In genomic region chr1:210332719-210333398, GRCh38 we compare ENCODE assay signal across 8 cellular contexts. TPM values are rescaled to one million over a fixed set of nuclear protein-coding genes. Genes with fewer than 3 reads are reported as not detected.
DNase-seq lines count a peak whose midpoint lies in the region; ATAC-seq, FAIRE-seq and TF ChIP-seq lines count a peak whose summit lies in the region.

No MANE protein-coding gene starts in this region.

- H3K27ac ChIP-seq in keratinocyte (ENCODE audit: control insufficient read depth, insufficient read depth, low read length) (no peak overlapping the region), left lung (no peak overlapping the region), trophoblast cell (ENCODE audit: low read depth, low read length) (no peak overlapping the region)

- H3K14ac ChIP-seq in trophoblast cell (ENCODE audit: low read length) = no peak overlapping the region

- H3K4me3 ChIP-seq in keratinocyte (ENCODE audit: control insufficient read depth in 2 of 3, extremely low read depth in 1 of 3, insufficient read depth in 2 of 3, low read depth in 1 of 3, low read length in 3 of 3) (no peak overlapping the region), left lung (no peak overlapping the region), trophoblast cell (ENCODE audit: low read depth, low read length) (no peak overlapping the region)

- H2BK12ac ChIP-seq in trophoblast cell (ENCODE audit: low read length) = no peak overlapping the region

- H3K4ac ChIP-seq in trophoblast cell (ENCODE audit: low read depth, low read length) = no peak overlapping the region

- no peak overlapping the region for H4K12ac ChIP-seq in trophoblast cell (ENCODE audit: low read depth, low read length)

- no CpG with 5 or more reads among the region's 4 CpGs for WGBS in trophoblast cell (ENCODE audit: extremely low coverage, insufficient coverage, insufficient read length)

- no peaks in the 10 kb centered on the region for H4K20me1 ChIP-seq in keratinocyte (ENCODE audit: control insufficient read depth, extremely low read depth, insufficient read depth, low read length)

- no peaks in the 10 kb centered on the region for H3K9me3 ChIP-seq in keratinocyte (ENCODE audit: control insufficient read depth, low read depth, low read length)
- H3K9me3 ChIP-seq in left lung = no peaks in the 10 kb centered on the region
- H3K9me3 ChIP-seq in trophoblast cell (ENCODE audit: insufficient read depth, low read depth, low read length) = no peaks in the 10 kb centered on the region

- intact Hi-C loops in left lung (cut with DNase I) = no loop called here

- no peak overlapping the region for H3K9ac ChIP-seq in keratinocyte (ENCODE audit: control insufficient read depth, extremely low read depth, insufficient read depth, low read length)
- no peak overlapping the region for H3K9ac ChIP-seq in trophoblast cell (ENCODE audit: low read length)

- ATAC-seq in GM19043 (IDR thresholded peaks at IDR 0.05; ENCODE audit: low read depth, unreplicated experiment) = peak; percentile 70
- peak; percentile 79 for ATAC-seq in HG02938 (IDR thresholded peaks at IDR 0.05; ENCODE audit: unreplicated experiment)
- no peak for ATAC-seq in left lung

- no peak for FAIRE-seq in keratinocyte (lab: Jason Lieb, UNC)

- no peak overlapping the region for H4K8ac ChIP-seq in trophoblast cell (ENCODE audit: low read depth, low read length)

- H3K4me2 ChIP-seq in keratinocyte (ENCODE audit: control insufficient read depth, extremely low read depth, insufficient read depth, low read depth, low read length) (peak overlapping the region; percentile 41), trophoblast cell (ENCODE audit: low read length) (no peak overlapping the region)

- H3K36me3 ChIP-seq in keratinocyte (ENCODE audit: control insufficient read depth in 2 of 2, extremely low read depth in 1 of 2, insufficient read depth in 2 of 2, low read length in 2 of 2) = no peaks in the 10 kb centered on the region
- no peaks in the 10 kb centered on the region for H3K36me3 ChIP-seq in left lung
- no peaks in the 10 kb centered on the region for H3K36me3 ChIP-seq in trophoblast cell (ENCODE audit: control insufficient read depth in 1 of 2, insufficient read depth in 2 of 2, low read length in 2 of 2)

- H3K23ac ChIP-seq in trophoblast cell (ENCODE audit: low read length) = no peak overlapping the region

- H2AFZ ChIP-seq in keratinocyte (ENCODE audit: control insufficient read depth, low read length) (no peak overlapping the region), trophoblast cell (ENCODE audit: insufficient read depth, low read length, poor library complexity) (no peak overlapping the region)

- dilution Hi-C loops in keratinocyte (cut with MboI; ENCODE audit: extremely low pct_ligation_motif_present, low sequenced_read_pairs) = loop anchor here (25.0 kb wide), 1 partner anchor 196 kb away; no protein-coding TSS in a partner anchor

- H3K4me1 ChIP-seq in keratinocyte (ENCODE audit: control insufficient read depth, extremely low read depth, insufficient read depth, low read length) (peaks cover 29% of the 10 kb centered on the region), left lung (peaks cover 4 to 17% of the 10 kb centered on the region in 2 donors), trophoblast cell (ENCODE audit: control insufficient read depth in 1 of 2, insufficient read depth in 2 of 2, low read length in 2 of 2) (peaks cover 0 to 5% of the 10 kb centered on the region in 2 experiments)

- no peak overlapping the region for H2BK120ac ChIP-seq in trophoblast cell (ENCODE audit: insufficient read depth, low read length, poor library complexity)

- H3K27me3 ChIP-seq in keratinocyte (ENCODE audit: control insufficient read depth, extremely low read depth, insufficient read depth, low read length) (no peaks in the 10 kb centered on the region), left lung (no peaks in the 10 kb centered on the region), trophoblast cell (ENCODE audit: insufficient read depth, low read length) (peaks cover 3% of the 10 kb centered on the region)

- no peak overlapping the region for H4K91ac ChIP-seq in trophoblast cell (ENCODE audit: low read depth, low read length)

- H3K9me1 ChIP-seq in keratinocyte (ENCODE audit: control insufficient read depth, extremely low read depth, insufficient read depth, low read length) = no peaks in the 10 kb centered on the region

- H2AK5ac ChIP-seq in trophoblast cell (ENCODE audit: low read length) = no peak overlapping the region

- H3K79me1 ChIP-seq in trophoblast cell (ENCODE audit: low read length) = peaks cover 13% of the 10 kb centered on the region

- no peak overlapping the region for H2BK5ac ChIP-seq in trophoblast cell (ENCODE audit: low read depth, low read length, poor library complexity)

- no peak for TF ChIP-seq CTCF in keratinocyte (optimal IDR thresholded peaks at IDR 0.05 in 1 of 3, IDR thresholded peaks at IDR 0.05 in 1 of 3, conservative IDR thresholded peaks at IDR 0.05 in 1 of 3; ENCODE audit: extremely low read depth in 1 of 3, insufficient read depth in 2 of 3, low read length in 3 of 3)
- TF ChIP-seq CTCF in left lung (IDR thresholded peaks at IDR 0.05) = no peak

- H3K79me2 ChIP-seq in keratinocyte (ENCODE audit: control insufficient read depth, insufficient read depth, low read length) (no peaks in the 10 kb centered on the region), trophoblast cell (ENCODE audit: control insufficient read depth, insufficient read depth, low read length, poor library complexity) (peaks cover 7% of the 10 kb centered on the region)

- peak; percentile 42 for DNase-seq in SW480 (ENCODE audit: low spot score)
- DNase-seq in keratinocyte (ENCODE audit: low read depth, low spot score) = no peak
- DNase-seq in AG20443 (ENCODE audit: low spot score) = no peak
- DNase-seq in left lung = no peak
- no peak for DNase-seq in cerebellar cortex (ENCODE audit: low spot score)
- no peak for DNase-seq in trophoblast cell

- no peak overlapping the region for H3K18ac ChIP-seq in trophoblast cell (ENCODE audit: low read length)

RNA-seq across cellular contexts. Expression of gene HHAT, which starts 4.2 kb away (rescaled TPM):
- 3.4 to 4.7 TPM (median 3.8 TPM) in 3 replicates for polyA plus RNA-seq in keratinocyte
- polyA plus RNA-seq in keratinocyte (2011; ENCODE audit: low read depth) = 0.70 TPM
- polyA plus RNA-seq in keratinocyte (2011; cell fraction: cytosol; rRNA removed) = 4.3 and 4.6 TPM in 2 replicates
- 6.8 and 7.2 TPM in 2 replicates for polyA plus RNA-seq in keratinocyte (2011; cell fraction: nucleus; rRNA removed)
- polyA plus RNA-seq in keratinocyte (2012; ENCODE audit: low replicate concordance) = 1.4 and 4.8 TPM in 2 replicates
- 5.4 to 9.4 TPM (median 6.2 TPM) in 3 replicates for polyA minus RNA-seq in keratinocyte
- polyA minus RNA-seq in keratinocyte (2011; cell fraction: cytosol; rRNA and poly(A)+ RNA removed) = 3.3 TPM
- 9.6 and 12.3 TPM in 2 replicates for polyA minus RNA-seq in keratinocyte (2011; cell fraction: nucleus; rRNA and poly(A)+ RNA removed)
- total RNA-seq in left lung = 1 to 10 TPM; 3.4 to 8.6 TPM
- 5.1 and 5.2 TPM in 2 replicates for polyA plus RNA-seq in trophoblast cell (2013)
